ENCODE assay signal across 24 cellular contexts in genomic region chr2:219559156-219559915, GRCh38. TPM values are rescaled to one million over a fixed set of nuclear protein-coding genes. Genes with fewer than 3 reads are reported as not detected.
"Had no signal": no experiment of that assay in that cellular context is flagged by ENCODE, and none has a peak within 500 bp of the region (broad histone marks: within the 10 kb centered on the region; RNA-seq: fewer than 3 reads in every experiment).

No MANE protein-coding gene starts in this region.

- DNase-seq: activated CD4-positive, alpha-beta T cell treated with anti-CD3 and anti-CD28 coated beads, Interleukin-2, amount 50 U/mL, for 1 hour; activated CD4-positive, CD25-positive, alpha-beta regulatory T cell treated with anti-CD3 and anti-CD28 coated beads, Interleukin-2, amount 50 U/mL, for 72 hours; activated naive CD4-positive, alpha-beta T cell; activated T-cell treated with anti-CD3 and anti-CD28 coated beads, Interleukin-2, amount 50 U/mL, for 1 hour; anterior cingulate cortex; cortex of kidney; islet precursor cell; lower lobe of right lung; naive thymus-derived CD4-positive, alpha-beta T cell; retina; stimulated activated CD4-positive, alpha-beta T cell treated with anti-CD3 and anti-CD28 coated beads, Interleukin-4, amount 100 ng/mL, for 24 hours; stimulated activated naive CD4-positive, alpha-beta T cell treated with Interleukin-2 at 50 U/mL for 16 hours had no signal

- H3K4me3 Mint-ChIP-seq: activated naive CD8-positive, alpha-beta T cell; naive thymus-derived CD4-positive, alpha-beta T cell; neural crest cell; type B pancreatic cell had no signal

- H3K27ac ChIP-seq: body of pancreas, cardiac muscle cell, epithelial cell of prostate, lower lobe of right lung, thoracic aorta, vagina, VCaP had no signal

- H3K4me1 Mint-ChIP-seq: naive thymus-derived CD4-positive, alpha-beta T cell had no signal

- H3K27me3 ChIP-seq: body of pancreas, cardiac muscle cell, vagina had no signal

- H3K27me3 Mint-ChIP-seq: progenitor cell of endocrine pancreas, type B pancreatic cell had no signal

- H3K4me1 ChIP-seq: lower lobe of right lung, vagina had no signal

- H3K27ac Mint-ChIP-seq: activated naive CD8-positive, alpha-beta T cell; naive thymus-derived CD4-positive, alpha-beta T cell; progenitor cell of endocrine pancreas; type B pancreatic cell had no signal

- H3K4me3 ChIP-seq: body of pancreas, cardiac muscle cell, heart left ventricle, lower lobe of right lung, thoracic aorta, vagina had no signal

- ATAC-seq: heart left ventricle; lower lobe of right lung; naive thymus-derived CD4-positive, alpha-beta T cell had no signal

- H3K36me3 Mint-ChIP-seq: activated naive CD8-positive, alpha-beta T cell; naive thymus-derived CD4-positive, alpha-beta T cell had no signal

- H3K9me3 Mint-ChIP-seq: naive thymus-derived CD4-positive, alpha-beta T cell; neural crest cell; type B pancreatic cell had no signal

- H3K9me3 ChIP-seq: body of pancreas, heart left ventricle, lower lobe of right lung, thoracic aorta, vagina had no signal

RNA-seq across cellular contexts. Expression of gene OBSL1, which starts 12.0 kb away (rescaled TPM):
- total RNA-seq: T-helper 2 cell treated with Interferon-gamma antibody and Interleukin-4, amounts not matched to agents 100 ng/mL and 5 ng/mL, for 36 hours had no signal

RNA-seq across cellular contexts. Expression of gene INHA, which starts 12.8 kb away (rescaled TPM):
- total RNA-seq: lower lobe of right lung; neural crest cell; T-helper 2 cell treated with Interferon-gamma antibody and Interleukin-4, amounts not matched to agents 100 ng/mL and 5 ng/mL, for 36 hours had no signal
